Comparison of ENCODE assay signal across 34 cellular contexts in genomic region chr10:122448600-122448999, GRCh38. TPM values are rescaled to one million over a fixed set of nuclear protein-coding genes. Genes with fewer than 3 reads are reported as not detected.
"Had no signal": no experiment of that assay in that cellular context is flagged by ENCODE, and none has a peak within 500 bp of the region (broad histone marks: within the 10 kb centered on the region; RNA-seq: fewer than 3 reads in every experiment).

No MANE protein-coding gene starts in this region.

- H3K9me3 ChIP-seq: ascending aorta had no signal

- FAIRE-seq: bronchial epithelial cell, TTC549 had no signal

- ATAC-seq: activated CD4-positive, alpha-beta T cell treated with anti-CD3 and anti-CD28 coated beads for 36 hours; activated CD4-positive, CD25-positive, alpha-beta regulatory T cell treated with anti-CD3 and anti-CD28 coated beads, Interleukin-2, amount 50 U/mL, for 24 hours; activated CD8-positive, alpha-beta memory T cell treated with anti-CD3 and anti-CD28 coated beads, Interleukin-2, amount 10 ng/mL, durations not matched to agents 7 days and 5 days; activated CD8-positive, alpha-beta T cell treated with anti-CD3 and anti-CD28 coated beads, Interleukin-2, amount 10 ng/mL, durations not matched to agents 7 days and 5 days; activated naive CD8-positive, alpha-beta T cell treated with anti-CD3 and anti-CD28 coated beads, Interleukin-2, amount 50 U/mL, for 24 hours; WTC11 had no signal

- DNase-seq: activated CD4-positive, alpha-beta memory T cell treated with anti-CD3 and anti-CD28 coated beads, Interleukin-2, amount 10 ng/mL, durations not matched to agents 7 days and 5 days; activated CD4-positive, alpha-beta T cell treated with anti-CD3 and anti-CD28 coated beads for 1 hour; activated CD4-positive, alpha-beta T cell treated with anti-CD3 and anti-CD28 coated beads for 36 hours; activated CD4-positive, alpha-beta T cell treated with anti-CD3 and anti-CD28 coated beads for 48 hours; activated CD4-positive, alpha-beta T cell treated with anti-CD3 and anti-CD28 coated beads, Interleukin-2, amount 10 ng/mL, durations not matched to agents 7 days and 5 days; activated CD4-positive, alpha-beta T cell treated with anti-CD3 and anti-CD28 coated beads, Interleukin-2, amount 50 U/mL, for 48 hours; activated CD4-positive, CD25-positive, alpha-beta regulatory T cell; activated CD8-positive, alpha-beta memory T cell treated with anti-CD3 and anti-CD28 coated beads for 24 hours; activated CD8-positive, alpha-beta memory T cell treated with anti-CD3 and anti-CD28 coated beads, Interleukin-2, amount 10 ng/mL, durations not matched to agents 7 days and 5 days; activated CD8-positive, alpha-beta memory T cell treated with anti-CD3 and anti-CD28 coated beads, Interleukin-2, amount 50 U/mL, for 48 hours; activated CD8-positive, alpha-beta T cell treated with anti-CD3 and anti-CD28 coated beads, Interleukin-2, amount 10 ng/mL, durations not matched to agents 7 days and 5 days; activated effector memory CD4-positive, alpha-beta T cell treated with Interleukin-2 at 50 U/mL for 16 hours; activated gamma-delta T cell; activated naive CD4-positive, alpha-beta T cell treated with anti-CD3 and anti-CD28 coated beads, Interleukin-2, amount 10 ng/mL, durations not matched to agents 7 days and 5 days; activated naive CD4-positive, alpha-beta T cell treated with Interleukin-2 at 50 U/mL for 16 hours; activated naive CD8-positive, alpha-beta T cell treated with anti-CD3 and anti-CD28 coated beads, Interleukin-2, amount 10 ng/mL, durations not matched to agents 7 days and 5 days; activated naive CD8-positive, alpha-beta T cell treated with anti-CD3 and anti-CD28 coated beads, Interleukin-2, amount 50 U/mL, for 24 hours; activated T-cell treated with anti-CD3 and anti-CD28 coated beads, Interleukin-2, amount 50 U/mL, for 24 hours; activated T-cell treated with anti-CD3 and anti-CD28 coated beads, Interleukin-2, amount 50 U/mL, for 48 hours; amygdala; anterior cingulate cortex; caudate nucleus; cerebellar nuclear complex; T-helper 2 cell; T-helper 9 cell had no signal

- H3K27ac ChIP-seq: ascending aorta, cardiac muscle cell, VCaP had no signal

- H3K36me3 ChIP-seq: ascending aorta, cardiac muscle cell had no signal

- H3K4me3 ChIP-seq: ascending aorta, cardiac muscle cell had no signal

- H3K27me3 ChIP-seq: ascending aorta, cardiac muscle cell had no signal

RNA-seq across cellular contexts. Expression of gene ARMS2, which starts 5.9 kb away (rescaled TPM):
- total RNA-seq: activated CD4-positive, alpha-beta memory T cell treated with anti-CD3 and anti-CD28 coated beads, Interleukin-2, amount 10 ng/mL, durations not matched to agents 7 days and 5 days; activated CD4-positive, alpha-beta T cell treated with anti-CD3 and anti-CD28 coated beads for 36 hours; activated CD4-positive, alpha-beta T cell treated with anti-CD3 and anti-CD28 coated beads, Interleukin-2, amount 10 ng/mL, durations not matched to agents 7 days and 5 days; activated CD8-positive, alpha-beta memory T cell treated with anti-CD3 and anti-CD28 coated beads, Interleukin-2, amount 10 ng/mL, durations not matched to agents 7 days and 5 days; activated CD8-positive, alpha-beta T cell treated with anti-CD3 and anti-CD28 coated beads, Interleukin-2, amount 10 ng/mL, durations not matched to agents 7 days and 5 days; activated naive CD8-positive, alpha-beta T cell treated with anti-CD3 and anti-CD28 coated beads, Interleukin-2, amount 10 ng/mL, durations not matched to agents 7 days and 5 days; activated T-helper 2 cell treated with anti-CD3 and anti-CD28 coated beads, Interferon-gamma antibody, Interleukin-2, Interleukin-4, amounts not matched to agents 10 μg/mL and 5 μg/mL and 100 μg/mL, durations not matched to agents 14 hours and 24 hours and 36 hours; ascending aorta; bronchial epithelial cell; cardiac muscle cell; WTC11 had no signal
- polyA plus RNA-seq: adipose tissue, cardiac muscle cell had no signal

RNA-seq across cellular contexts. Expression of gene HTRA1, which starts 12.8 kb away (rescaled TPM):
- total RNA-seq: activated CD4-positive, alpha-beta memory T cell treated with anti-CD3 and anti-CD28 coated beads, Interleukin-2, amount 10 ng/mL, durations not matched to agents 7 days and 5 days; activated CD4-positive, alpha-beta T cell treated with anti-CD3 and anti-CD28 coated beads for 36 hours; activated CD4-positive, alpha-beta T cell treated with anti-CD3 and anti-CD28 coated beads, Interleukin-2, amount 10 ng/mL, durations not matched to agents 7 days and 5 days; activated CD8-positive, alpha-beta memory T cell treated with anti-CD3 and anti-CD28 coated beads, Interleukin-2, amount 10 ng/mL, durations not matched to agents 7 days and 5 days; activated CD8-positive, alpha-beta T cell treated with anti-CD3 and anti-CD28 coated beads, Interleukin-2, amount 10 ng/mL, durations not matched to agents 7 days and 5 days; activated T-helper 2 cell treated with anti-CD3 and anti-CD28 coated beads, Interferon-gamma antibody, Interleukin-2, Interleukin-4, amounts not matched to agents 10 μg/mL and 5 μg/mL and 100 μg/mL, durations not matched to agents 14 hours and 24 hours and 36 hours had no signal
